ENCODE assay signal across 8 cellular contexts in genomic region chr4:98262431-98262830, GRCh38. TPM values are rescaled to one million over a fixed set of nuclear protein-coding genes. Genes with fewer than 3 reads are reported as not detected.
DNase-seq lines count a peak whose midpoint lies in the region; ATAC-seq, FAIRE-seq and TF ChIP-seq lines count a peak whose summit lies in the region.

No MANE protein-coding gene starts in this region.

- WGBS in H1 (ENCODE audit: extremely low coverage in 1 of 2, insufficient coverage in 1 of 2, insufficient read length in 1 of 2, insufficient replicate concordance in 2 of 2, low coverage in 1 of 2, low lambda C conversion rate in 2 of 2, missing lambda C conversion rate in 1 of 2), 2 experiments = 23% methylated on average over 5 of the region's 5 CpGs; no CpG with 5 or more reads in 1 of the 2 experiments

- TF ChIP-seq EP300 in H1 (IDR thresholded peaks at IDR 0.05; ENCODE audit: borderline replicate concordance in 1 of 2, low read depth in 2 of 2, low read length in 2 of 2) = no peak

- DNase-seq in GM12892 (ENCODE audit: insufficient read length) (no peak), H1 (ENCODE audit: low read depth in 1 of 2, low spot score in 2 of 2) (no peak), osteoblast (ENCODE audit: insufficient read length, low spot score, missing footprints) (peak; percentile 77)

- peaks cover 78% of the 10 kb centered on the region for H3K79me2 ChIP-seq in OCI-LY3 (ENCODE audit: low read length)
- H3K79me2 ChIP-seq in H1 (ENCODE audit: control insufficient read depth in 1 of 2, insufficient read depth in 2 of 2, low read length in 2 of 2) = peaks cover 0 to 53% of the 10 kb centered on the region in 2 experiments; a peak in 3 of 4 replicates
- H3K79me2 ChIP-seq in osteoblast (ENCODE audit: insufficient read depth, low read length) = peaks cover 66% of the 10 kb centered on the region

- CTCF ChIA-PET in H1 (lab: Charles Lee; ENCODE audit: partially characterized antibody) = no interaction called here

- no peak overlapping the region for H4K91ac ChIP-seq in H1 (replicated peaks; ENCODE audit: insufficient read length, low read length)

- no peak overlapping the region for H2BK15ac ChIP-seq in H1 (ENCODE audit: low read length)

- H3K18ac ChIP-seq in H1 (ENCODE audit: extremely low read depth, low read length) = no peak overlapping the region

- TF ChIP-seq RAD21 in H1 (IDR thresholded peaks at IDR 0.05 in 1 of 2, conservative IDR thresholded peaks at IDR 0.05 in 1 of 2; ENCODE audit: low read depth in 2 of 2, low read length in 2 of 2) = no peak

- H2BK120ac ChIP-seq in H1 (replicated peaks; ENCODE audit: low read depth, low read length) = no peak overlapping the region

- no peaks in the 10 kb centered on the region for H3K27me3 ChIP-seq in OCI-LY3 (ENCODE audit: low read depth, low read length)
- no peaks in the 10 kb centered on the region for H3K27me3 ChIP-seq in H1 (replicated peaks in 1 of 4; ENCODE audit: control insufficient read depth in 3 of 4, extremely low read depth in 1 of 4, insufficient read depth in 3 of 4, low read length in 3 of 4)
- H3K27me3 ChIP-seq in osteoblast (ENCODE audit: insufficient read depth, low read length) = no peaks in the 10 kb centered on the region

- H3K9ac ChIP-seq in OCI-LY3 (ENCODE audit: low read length) (peak overlapping the region; percentile 89), H1 (replicated peaks in 1 of 4; ENCODE audit: extremely low read depth in 1 of 4, low read depth in 3 of 4, low read length in 3 of 4) (0 out of 7 replicates have a peak overlapping the region, but pooled peaks of 1 of the 4 experiments have one; percentile 18)

- H3K36me3 ChIP-seq in OCI-LY3 (replicated peaks; ENCODE audit: low read depth, low read length) = peaks cover 26% of the 10 kb centered on the region
- no peaks in the 10 kb centered on the region for H3K36me3 ChIP-seq in H1 (ENCODE audit: control insufficient read depth in 2 of 4, insufficient read depth in 4 of 4, low read length in 3 of 4)
- no peaks in the 10 kb centered on the region for H3K36me3 ChIP-seq in osteoblast (ENCODE audit: insufficient read depth, low read length)

- H3K14ac ChIP-seq in H1 (ENCODE audit: insufficient read length) = no peak overlapping the region

- H3K9me3 ChIP-seq in OCI-LY3 (ENCODE audit: insufficient read depth, low read length) = no peaks in the 10 kb centered on the region
- no peaks in the 10 kb centered on the region for H3K9me3 ChIP-seq in H1 (ENCODE audit: insufficient read depth in 2 of 2, low read depth in 1 of 2, low read length in 1 of 2)
- no peaks in the 10 kb centered on the region for H3K9me3 ChIP-seq in osteoblast (ENCODE audit: low read depth, low read length)

- no peak for TF ChIP-seq POLR2A in GM12892 (IDR thresholded peaks at IDR 0.05; ENCODE audit: low read depth, low read length)
- TF ChIP-seq POLR2A in H1 (IDR thresholded peaks at IDR 0.05; ENCODE audit: control extremely low read depth in 1 of 2, low read depth in 2 of 2, low read length in 2 of 2) = no peak

- no peak overlapping the region for H2BK12ac ChIP-seq in H1 (ENCODE audit: low read depth, low read length)

- no peaks in the 10 kb centered on the region for H3K79me1 ChIP-seq in H1 (ENCODE audit: low read depth, low read length)

- H2BK20ac ChIP-seq in H1 (ENCODE audit: low read length) = no peak overlapping the region

- H3K4me2 ChIP-seq in OCI-LY3 (ENCODE audit: low read length) = peak overlapping the region; percentile 83
- peak overlapping the region; percentile 88 to 91 for H3K4me2 ChIP-seq in H1 (ENCODE audit: insufficient read depth in 1 of 2, low read depth in 2 of 2, low read length in 2 of 2)
- H3K4me2 ChIP-seq in osteoblast (ENCODE audit: insufficient read depth, low read length) = peak overlapping the region; percentile 91

- ATAC-seq in HG02840 (IDR thresholded peaks at IDR 0.05; ENCODE audit: low FRiP score, unreplicated experiment) = no peak
- ATAC-seq in HG02973 (IDR thresholded peaks at IDR 0.05; ENCODE audit: unreplicated experiment) = no peak
- no peak for ATAC-seq in HG03039 (IDR thresholded peaks at IDR 0.05; ENCODE audit: unreplicated experiment)
- no peak for ATAC-seq in GM21619 (IDR thresholded peaks at IDR 0.05; ENCODE audit: unreplicated experiment)

- TF ChIP-seq CTCF in OCI-LY3 (IDR thresholded peaks at IDR 0.05; ENCODE audit: low read depth, low read length) = no peak
- TF ChIP-seq CTCF in H1 (IDR thresholded peaks at IDR 0.05; ENCODE audit: control extremely low read depth in 1 of 3, insufficient read depth in 1 of 3, low read depth in 1 of 3, low read length in 3 of 3) = no peak
- no peak for TF ChIP-seq CTCF in osteoblast (IDR thresholded peaks at IDR 0.05; ENCODE audit: extremely low read depth, low read depth, low read length)

- H3K27ac ChIP-seq in OCI-LY3 (ENCODE audit: low read length) (peak overlapping the region; percentile 66), H1 (ENCODE audit: low read depth, low read length) (no peak overlapping the region), osteoblast (ENCODE audit: low read depth, low read length) (peak overlapping the region; percentile 81)

- H3K4me1 ChIP-seq in OCI-LY3 (ENCODE audit: low read length) (peaks cover 27% of the 10 kb centered on the region), H1 (replicated peaks in 1 of 4; ENCODE audit: control insufficient read depth in 3 of 4, insufficient read depth in 4 of 4, low read length in 3 of 4) (peaks cover 1 to 9% (median 7%) of the 10 kb centered on the region in 4 experiments; a peak in 5 of 7 replicates), osteoblast (ENCODE audit: insufficient read depth, low read length) (peaks cover 13% of the 10 kb centered on the region)

- POLR2A ChIA-PET in H1 (lab: Charles Lee; ENCODE audit: partially characterized antibody) = interaction anchor here (0.5 to 4.0 kb wide), 8 partner anchors 11 to 347 kb away, joined by 3 to 21 read pairs (median 4); no protein-coding TSS in a partner anchor

- FAIRE-seq in GM12892 (lab: Jason Lieb, UNC) = peak; percentile 5
- FAIRE-seq in H1 (lab: Jason Lieb, UNC) = no peak

- peaks cover 15% of the 10 kb centered on the region for H3K23me2 ChIP-seq in H1 (ENCODE audit: low read depth, low read length)

- H3K23ac ChIP-seq in H1 (ENCODE audit: insufficient read length) = no peak overlapping the region

- no peak overlapping the region for H2AK5ac ChIP-seq in H1 (ENCODE audit: low read depth, low read length)

- peak overlapping the region; percentile 53 for H3K4ac ChIP-seq in H1 (replicated peaks; ENCODE audit: insufficient read length, low read depth, low read length)

- no peak overlapping the region for H2BK5ac ChIP-seq in H1 (ENCODE audit: low read depth, low read length)

- peaks cover 39% of the 10 kb centered on the region for H4K20me1 ChIP-seq in OCI-LY3 (ENCODE audit: insufficient read depth, low read length)
- H4K20me1 ChIP-seq in H1 (replicated peaks in 1 of 2; ENCODE audit: control insufficient read depth in 1 of 2, insufficient read depth in 2 of 2, low read length in 2 of 2) = peaks cover 0 to 3% of the 10 kb centered on the region in 2 experiments
- H4K20me1 ChIP-seq in osteoblast (ENCODE audit: insufficient read depth, low read length) = peaks cover 7% of the 10 kb centered on the region

- H3K56ac ChIP-seq in H1 (replicated peaks; ENCODE audit: insufficient read length, low read depth, low read length) = no peak overlapping the region

- no peak overlapping the region for H4K5ac ChIP-seq in H1 (ENCODE audit: insufficient read length, low read depth, low read length)

- H4K8ac ChIP-seq in H1 (ENCODE audit: extremely low read depth, insufficient read depth, low read length) = no peak overlapping the region

- no peak overlapping the region for H2AFZ ChIP-seq in OCI-LY3 (ENCODE audit: low read depth, low read length)
- H2AFZ ChIP-seq in H1 (ENCODE audit: low read length) = no peak overlapping the region
- peak overlapping the region; percentile 96 for H2AFZ ChIP-seq in osteoblast (ENCODE audit: low read length)

- peak overlapping the region; percentile 92 for H3K4me3 ChIP-seq in OCI-LY3 (ENCODE audit: low read length)
- peak overlapping the region; percentile 80 to 96 (median 89) for H3K4me3 ChIP-seq in H1 (ENCODE audit: extremely low read depth in 1 of 4, insufficient read depth in 2 of 4, low read depth in 3 of 4, low read length in 4 of 4)
- peak overlapping the region; percentile 94 for H3K4me3 ChIP-seq in osteoblast (ENCODE audit: insufficient read depth, low read length)

TF ChIP-seq in H1, 55 proteins besides CTCF, POLR2A, EP300 and RAD21:
- TF ChIP-seq PHF8 (conservative IDR thresholded peaks at IDR 0.05; ENCODE audit: low read depth, low read length) = no peak
- no peak for TF ChIP-seq KDM4A (IDR thresholded peaks at IDR 0.05; ENCODE audit: low read depth, low read length, severe bottlenecking)

RNA-seq across cellular contexts. Expression of gene RAP1GDS1, which starts 1.2 kb away (rescaled TPM):
- 17.2 TPM for polyA plus RNA-seq in GM12892 (2012; ENCODE audit: missing spikeins)
- total RNA-seq in H1 (2021; fragmentation: NEBNext Ultra II Directional; extraction: Animal tissue kit (Norgen Biotek cat#: 25700)) = 31.4 and 31.9 TPM in 2 replicates
- 8.5 and 12.8 TPM in 2 replicates for polyA plus RNA-seq in H1 (2011; rRNA removed)
- polyA plus RNA-seq in H1 (2011; cell fraction: cytosol; rRNA removed) = 17.9 TPM
- polyA plus RNA-seq in H1 (2011; cell fraction: nucleus; rRNA removed) = 12.5 TPM
- 22.5 to 30.0 TPM (median 23.9 TPM) in 4 replicates for polyA plus RNA-seq in H1 (2012, experiment 1 of 2)
- 3.4 TPM for polyA plus RNA-seq in H1 (2012, experiment 2 of 2)
- polyA plus RNA-seq in H1 (2013, experiment 1 of 2) = 13.3 TPM
- polyA plus RNA-seq in H1 (2013, experiment 2 of 2) = 13.4 TPM
- 34.2 and 44.3 TPM in 2 replicates for polyA minus RNA-seq in H1 (2011; rRNA and poly(A)+ RNA removed)
- polyA minus RNA-seq in H1 (2011; cell fraction: cytosol; rRNA and poly(A)+ RNA removed) = 24.4 TPM
- polyA minus RNA-seq in H1 (2011; cell fraction: nucleus; rRNA and poly(A)+ RNA removed) = 57.5 TPM
- 60.1 and 62.8 TPM in 2 replicates for total RNA-seq in osteoblast
